ENCODE assay signal across 31 cellular contexts in the genomic region with DNA sequence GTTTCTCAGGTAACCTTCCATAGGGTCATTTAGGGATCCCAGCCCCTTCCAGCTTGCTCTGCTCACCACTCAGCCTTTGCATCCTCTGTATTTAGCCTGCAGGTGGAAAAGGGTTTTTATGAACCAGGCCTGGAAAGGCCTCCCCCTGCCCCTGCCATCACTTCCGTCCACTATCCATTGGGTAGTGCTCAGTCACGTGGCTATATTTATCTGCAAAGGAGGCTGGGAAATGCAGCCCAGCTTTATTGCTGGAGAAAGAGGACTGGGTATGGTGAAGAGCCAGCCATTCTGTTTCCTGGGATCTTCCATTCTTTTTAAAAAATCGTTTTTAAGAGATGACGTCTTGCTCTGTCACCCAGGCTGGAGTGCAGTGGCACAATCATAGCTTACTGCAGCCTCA.
A peak's percentile ranks its signal among the peaks of the same experiment; 100 is the strongest.
DNase-seq lines count a peak whose midpoint lies in the region; ATAC-seq, FAIRE-seq and TF ChIP-seq lines count a peak whose summit lies in the region.
"Had no signal": no experiment of that assay in that cellular context is flagged by ENCODE, and none has a peak within 500 bp of the region (broad histone marks: within the 10 kb centered on the region; RNA-seq: fewer than 3 reads in every experiment).

No MANE protein-coding gene starts in this region.

- CTCF ChIA-PET in K562 (lab: Yijun Ruan, JAX; ENCODE audit: low intra/inter-chr PET ratio), result no interaction called here

- H3K36me3 ChIP-seq in K562 (ENCODE audit: control insufficient read depth, insufficient read depth, low read length), result no peaks in the 10 kb centered on the region
- H3K36me3 ChIP-seq: BE2C, BLaER1 had no signal

- no peaks in the 10 kb centered on the region; a peak in 1 of 5 replicates for H3K4me1 ChIP-seq in K562 (replicated peaks in 1 of 2; ENCODE audit: control insufficient read depth in 2 of 2, insufficient read depth in 2 of 2, low read length in 2 of 2)
- H3K4me1 ChIP-seq: A549, BE2C, Caco-2 had no signal

- no peak overlapping the region; a peak in 1 of 4 replicates for H3K9ac ChIP-seq in K562 (ENCODE audit: insufficient read depth in 1 of 2, low read depth in 2 of 2, low read length in 2 of 2)
- H3K9ac ChIP-seq: BLaER1; BLaER1 treated with 17β-estradiol and CSF1 and Interleukin-3, amounts not matched to agents 10 nM and 100 nM had no signal

- H4K20me1 ChIP-seq in K562 (replicated peaks; ENCODE audit: control insufficient read depth, insufficient read depth, low read length), result no peaks in the 10 kb centered on the region
- H4K20me1 ChIP-seq: BLaER1; BLaER1 treated with 17β-estradiol and CSF1 and Interleukin-3, amounts not matched to agents 10 nM and 100 nM had no signal

- no TSS peak for BruUV-seq in K562 (replicated peaks; lab: Mats Ljungman, UMichigan)

- no peak for TF ChIP-seq CTCF in K562 (IDR thresholded peaks at IDR 0.05 in 2 of 3, conservative IDR thresholded peaks at IDR 0.05 in 1 of 3; ENCODE audit: insufficient read depth in 2 of 3, low read depth in 1 of 3, low read length in 3 of 3)

- H3K4me3 ChIP-seq in K562, result no peak overlapping the region
- H3K4me3 ChIP-seq: A549; BLaER1; BLaER1 treated with 17β-estradiol and CSF1 and Interleukin-3, amounts not matched to agents 10 nM and 100 nM had no signal

- peaks cover 5% of the 10 kb centered on the region for H3K36me3 Mint-ChIP-seq in natural killer cell treated with Interleukin-12 subunit alpha and Interleukin-12 subunit beta and Interleukin-15 and Interleukin-18, amount 100 ng/mL, for 72 hours
- H3K36me3 Mint-ChIP-seq: CD8-positive, alpha-beta memory T cell; CD8-positive, alpha-beta T cell had no signal

- H3K27ac ChIP-seq in K562 (ENCODE audit: extremely low read depth, low read depth, low read length), result no peak overlapping the region
- H3K27ac ChIP-seq: 22Rv1; A549; BLaER1; BLaER1 treated with 17β-estradiol and CSF1 and Interleukin-3, amounts not matched to agents 10 nM and 100 nM; C4-2B had no signal

- intact Hi-C loops in K562 (cut with micrococcal nuclease), result no loop called here

- in situ Hi-C loops in K562 (cut with MboI), result no loop called here

- no peak for TF ChIP-seq RAD21 in K562 (CRISPR knock-in tag; conservative IDR thresholded peaks at IDR 0.05 in 1 of 2, IDR thresholded peaks at IDR 0.05 in 1 of 2)

- DNase-seq in K562 (ENCODE audit: extremely low read depth in 1 of 4, low spot score in 3 of 4), result no peak
- no peak for DNase-seq in natural killer cell treated with Interleukin-12 subunit alpha and Interleukin-12 subunit beta and Interleukin-15 and Interleukin-18, amount 100 ng/mL, for 72 hours (ENCODE audit: low spot score)
- DNase-seq: 8988T; ACHN; AML-193; BE2C; C1 segment of cervical spinal cord; Caco-2; Calu3; CD4-positive, alpha-beta memory T cell; CD4-positive, alpha-beta T cell; CD4-positive, CD25-positive, alpha-beta regulatory T cell; CD8-positive, alpha-beta memory T cell; CD8-positive, alpha-beta T cell; COR-L47; DMS 273 treated with DMSO at 0.1 percent for 48 hours; DMS153; DMS53; DMS79; DMS79 treated with DMSO at 0.1 percent for 48 hours; DND-41; EL had no signal

- H3K9me3 Mint-ChIP-seq in natural killer cell treated with Interleukin-12 subunit alpha and Interleukin-12 subunit beta and Interleukin-15 and Interleukin-18, amount 100 ng/mL, for 72 hours, result no peaks in the 10 kb centered on the region

- WGBS in K562 (ENCODE audit: insufficient coverage, low coverage, missing lambda C conversion rate), result 19% methylated on average over 4 of the region's 4 CpGs

- H3K9me3 ChIP-seq in K562 (replicated peaks; ENCODE audit: control insufficient read depth, insufficient read depth, low read depth, low read length), result no peaks in the 10 kb centered on the region
- H3K9me3 ChIP-seq: BE2C had no signal

- H3K79me2 ChIP-seq in K562 (ENCODE audit: control insufficient read depth, insufficient read depth, low read length), result no peaks in the 10 kb centered on the region

- H3K4me1 Mint-ChIP-seq in natural killer cell treated with Interleukin-12 subunit alpha and Interleukin-12 subunit beta and Interleukin-15 and Interleukin-18, amount 100 ng/mL, for 72 hours (ENCODE audit: low read depth in 2 of 2), result peaks cover 0 to 5% of the 10 kb centered on the region in 2 donors
- H3K4me1 Mint-ChIP-seq: CD8-positive, alpha-beta memory T cell had no signal

- no peak overlapping the region for H3K4me3 Mint-ChIP-seq in natural killer cell treated with Interleukin-12 subunit alpha and Interleukin-12 subunit beta and Interleukin-15 and Interleukin-18, amount 100 ng/mL, for 72 hours
- H3K4me3 Mint-ChIP-seq: B cell; CD14-positive monocyte; CD4-positive, alpha-beta memory T cell; CD4-positive, alpha-beta T cell; CD4-positive, CD25-positive, alpha-beta regulatory T cell; CD8-positive, alpha-beta memory T cell; CD8-positive, alpha-beta T cell had no signal

- peaks cover 0 to 8% of the 10 kb centered on the region in 2 donors for H3K27me3 Mint-ChIP-seq in natural killer cell treated with Interleukin-12 subunit alpha and Interleukin-12 subunit beta and Interleukin-15 and Interleukin-18, amount 100 ng/mL, for 72 hours
- H3K27me3 Mint-ChIP-seq: B cell; CD4-positive, alpha-beta memory T cell; CD4-positive, alpha-beta T cell had no signal

- no peak overlapping the region for H3K4me2 ChIP-seq in K562 (ENCODE audit: insufficient read depth, low read length)
- H3K4me2 ChIP-seq: A549; BLaER1; BLaER1 treated with 17β-estradiol and CSF1 and Interleukin-3, amounts not matched to agents 10 nM and 100 nM had no signal

- peak; percentile 35; the same call in 1 of the 3 replicates for ATAC-seq in K562
- no peak for ATAC-seq in natural killer cell treated with Interleukin-12 subunit alpha and Interleukin-12 subunit beta and Interleukin-15 and Interleukin-18, amount 100 ng/mL, for 72 hours
- ATAC-seq: A549; CD8-positive, alpha-beta T cell had no signal

- H3K27ac Mint-ChIP-seq in natural killer cell treated with Interleukin-12 subunit alpha and Interleukin-12 subunit beta and Interleukin-15 and Interleukin-18, amount 100 ng/mL, for 72 hours, result no peak overlapping the region
- H3K27ac Mint-ChIP-seq: B cell; CD14-positive monocyte; CD4-positive, alpha-beta memory T cell; CD4-positive, alpha-beta T cell; CD4-positive, CD25-positive, alpha-beta regulatory T cell; CD8-positive, alpha-beta memory T cell; CD8-positive, alpha-beta T cell had no signal

- TF ChIP-seq POLR2A in K562 (conservative IDR thresholded peaks at IDR 0.05), result no peak

- no peak for TF ChIP-seq EP300 in K562 (IDR thresholded peaks at IDR 0.05; ENCODE audit: low read length)

- H3K27me3 ChIP-seq in K562 (ENCODE audit: control insufficient read depth in 2 of 2, insufficient read depth in 2 of 2, low read length in 2 of 2), result no peaks in the 10 kb centered on the region
- H3K27me3 ChIP-seq: BE2C; BLaER1; BLaER1 treated with 17β-estradiol and CSF1 and Interleukin-3, amounts not matched to agents 10 nM and 100 nM had no signal

- no peak overlapping the region for H2AFZ ChIP-seq in K562 (ENCODE audit: low read depth, low read length)

- no peaks in the 10 kb centered on the region for H3K9me1 ChIP-seq in K562 (ENCODE audit: control insufficient read depth, insufficient read depth, low read length)

- FAIRE-seq in K562 (lab: Jason Lieb, UNC), result no peak
- FAIRE-seq: A204.1, A549, D721Med had no signal

- POLR2A ChIA-PET in K562 (lab: Yijun Ruan, JAX), result interaction anchor here (0.9 to 1.3 kb wide), 2 partner anchors 9 to 10 kb away, joined by 5 to 6 read pairs; no protein-coding TSS in a partner anchor

TF ChIP-seq in K562, 482 proteins besides CTCF, POLR2A, EP300 and RAD21:
- TF ChIP-seq DACH1 (IDR thresholded peaks at IDR 0.05; ENCODE audit: partially characterized antibody) (no peak), RAD51 (IDR thresholded peaks at IDR 0.05; ENCODE audit: borderline replicate concordance, low read depth) (peak; percentile 52; the same call in 1 of the 2 replicates), CCAR2 (IDR thresholded peaks at IDR 0.05; ENCODE audit: low read depth, low read length) (no peak), NFE2 (IDR thresholded peaks at IDR 0.05; ENCODE audit: low read depth) (no peak), U2AF2 (optimal IDR thresholded peaks at IDR 0.05; ENCODE audit: low read depth, low read length) (no peak), ELK3 (CRISPR knock-in tag; IDR thresholded peaks at IDR 0.05) (no peak), ZNF639 (CRISPR knock-in tag; conservative IDR thresholded peaks at IDR 0.05 in 1 of 2, IDR thresholded peaks at IDR 0.05 in 1 of 2) (no peak)
- TF ChIP-seq, protein P1, sequence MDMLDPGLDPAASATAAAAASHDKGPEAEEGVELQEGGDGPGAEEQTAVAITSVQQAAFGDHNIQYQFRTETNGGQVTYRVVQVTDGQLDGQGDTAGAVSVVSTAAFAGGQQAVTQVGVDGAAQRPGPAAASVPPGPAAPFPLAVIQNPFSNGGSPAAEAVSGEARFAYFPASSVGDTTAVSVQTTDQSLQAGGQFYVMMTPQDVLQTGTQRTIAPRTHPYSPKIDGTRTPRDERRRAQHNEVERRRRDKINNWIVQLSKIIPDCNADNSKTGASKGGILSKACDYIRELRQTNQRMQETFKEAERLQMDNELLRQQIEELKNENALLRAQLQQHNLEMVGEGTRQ (CRISPR knock-in tag; IDR thresholded peaks at IDR 0.05), result peak; percentile 64
